Comparison of ENCODE assay signal across 22 cellular contexts in the genomic region with DNA sequence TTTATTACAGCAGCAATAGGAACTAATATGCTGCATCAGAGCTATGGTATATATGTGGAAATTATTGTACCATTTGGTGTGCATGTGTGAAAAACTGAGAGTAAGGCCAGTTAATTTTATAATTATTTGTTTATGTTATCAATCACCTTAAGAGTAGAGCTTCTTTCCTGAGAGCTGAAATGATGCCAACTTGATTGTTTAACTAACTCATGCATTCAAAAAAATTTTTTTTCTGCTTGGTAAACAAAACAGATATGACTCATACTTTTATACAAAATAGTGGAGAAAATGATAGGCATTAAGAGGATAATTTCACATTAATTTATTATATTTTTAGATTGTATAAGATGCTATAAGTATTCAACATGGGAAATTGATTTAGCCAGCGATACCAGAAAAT.
"Had no signal": no experiment of that assay in that cellular context is flagged by ENCODE, and none has a peak within 500 bp of the region (broad histone marks: within the 10 kb centered on the region; RNA-seq: fewer than 3 reads in every experiment).

No MANE protein-coding gene starts in this region.

- DNase-seq: cortex of kidney; foreskin keratinocyte; heart left ventricle; kidney; natural killer cell; stimulated activated CD4-positive, alpha-beta T cell treated with anti-CD3 and anti-CD28 coated beads, Interleukin-2, amount 100 ng/mL, for 24 hours; stimulated activated CD4-positive, alpha-beta T cell treated with anti-CD3 and anti-CD28 coated beads, Interleukin-4, amount 100 ng/mL, for 24 hours; stimulated activated naive CD4-positive, alpha-beta T cell treated with Interleukin-2 at 50 U/mL for 16 hours; stomach; thyroid gland; trophoblast cell had no signal

- H3K36me3 ChIP-seq: esophagus muscularis mucosa, gastroesophageal sphincter, heart left ventricle, right atrium auricular region, stomach, thyroid gland, vagina had no signal

- H3K4me3 ChIP-seq: esophagus muscularis mucosa, gastroesophageal sphincter, heart left ventricle, hepatocyte, lung, right atrium auricular region, stomach, thyroid gland, vagina had no signal

- H3K9me3 ChIP-seq: esophagus muscularis mucosa, gastroesophageal sphincter, heart left ventricle, right atrium auricular region, stomach, thyroid gland, vagina had no signal

- H3K27ac ChIP-seq: epithelial cell of prostate, esophagus muscularis mucosa, foreskin keratinocyte, gastroesophageal sphincter, heart left ventricle, hepatocyte, parathyroid adenoma, right atrium auricular region, stomach, thyroid gland, vagina had no signal

- FAIRE-seq: kidney had no signal

- H3K27me3 ChIP-seq: esophagus muscularis mucosa, foreskin keratinocyte, gastroesophageal sphincter, hepatocyte, right atrium auricular region, stomach, thyroid gland, vagina had no signal

- H3K4me1 ChIP-seq: esophagus muscularis mucosa, foreskin keratinocyte, gastroesophageal sphincter, heart left ventricle, parathyroid adenoma, right atrium auricular region, stomach, thyroid gland, vagina had no signal

- ATAC-seq: foreskin keratinocyte; gastroesophageal sphincter; heart left ventricle; left lobe of liver; natural killer cell; sciatic nerve; stimulated activated effector memory CD8-positive, alpha-beta T cell treated with anti-CD3 and anti-CD28 coated beads, Interleukin-12 subunit alpha, Interleukin-12 subunit beta, amount 100 ng/mL, for 72 hours had no signal

- H3K4me2 ChIP-seq: hepatocyte had no signal
